ENCODE assay signal across 2 cellular contexts in genomic region chr1:151390221-151391078, GRCh38. TPM values are rescaled to one million over a fixed set of nuclear protein-coding genes. Genes with fewer than 3 reads are reported as not detected.
"Had no signal": no experiment of that assay in that cellular context is flagged by ENCODE, and none has a peak within 500 bp of the region (broad histone marks: within the 10 kb centered on the region; RNA-seq: fewer than 3 reads in every experiment).

No MANE protein-coding gene starts in this region.

RNA-seq across cellular contexts. Expression of gene SELENBP1, which starts 17.9 kb away (rescaled TPM):
- total RNA-seq: HT1080 had no signal
- polyA plus RNA-seq: IgD-negative memory B cell had no signal
